ENCODE assay signal across 1 cellular context in the genomic region with DNA sequence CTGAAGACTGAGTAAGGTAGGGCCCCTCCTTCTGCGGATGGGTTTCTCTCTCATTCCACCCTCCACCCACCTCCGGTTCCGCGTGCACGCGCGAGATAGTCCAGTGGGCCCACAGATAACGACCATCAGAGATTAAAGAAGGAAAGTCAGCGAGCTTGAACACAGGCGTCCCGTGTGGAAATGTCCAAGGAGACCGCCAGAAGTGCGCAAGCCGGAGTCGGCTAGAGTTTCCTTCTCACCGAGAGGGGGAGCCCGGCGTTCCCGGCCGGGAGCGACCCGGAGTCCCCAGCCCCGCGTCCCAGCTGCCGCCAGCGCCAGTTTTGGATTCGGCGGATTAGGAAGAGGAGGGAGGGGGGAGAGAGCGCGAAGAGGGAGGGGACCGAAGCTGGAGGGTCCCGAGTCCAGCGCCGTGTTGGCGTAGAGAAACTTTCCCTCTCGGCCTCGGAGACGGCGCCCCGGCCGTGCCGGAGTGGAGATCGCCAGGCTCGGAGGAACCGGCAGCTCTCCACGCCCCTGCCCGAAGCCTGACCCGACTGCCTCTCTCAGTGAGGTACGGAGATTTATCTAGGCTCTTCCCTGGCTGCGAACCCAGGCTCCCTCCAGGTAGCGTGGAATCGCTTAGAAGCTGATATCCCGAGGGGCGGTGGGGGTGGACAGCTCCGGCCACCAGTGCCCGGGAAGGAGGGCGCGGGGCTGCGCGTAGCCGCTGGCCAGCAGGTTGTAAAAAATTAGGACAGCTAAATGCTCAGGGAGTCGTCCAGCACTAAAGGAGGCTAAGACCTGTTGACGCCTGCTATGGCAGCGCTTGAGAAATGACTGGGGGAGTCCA.
TF ChIP-seq lines count a peak whose summit lies in the region.

A gene with protein sequence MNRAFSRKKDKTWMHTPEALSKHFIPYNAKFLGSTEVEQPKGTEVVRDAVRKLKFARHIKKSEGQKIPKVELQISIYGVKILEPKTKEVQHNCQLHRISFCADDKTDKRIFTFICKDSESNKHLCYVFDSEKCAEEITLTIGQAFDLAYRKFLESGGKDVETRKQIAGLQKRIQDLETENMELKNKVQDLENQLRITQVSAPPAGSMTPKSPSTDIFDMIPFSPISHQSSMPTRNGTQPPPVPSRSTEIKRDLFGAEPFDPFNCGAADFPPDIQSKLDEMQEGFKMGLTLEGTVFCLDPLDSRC (plus strand): TSS at position 258 of the 829 bp plus-strand sequence. CDS start 185,829 bp downstream, outside the sequence.

TF ChIP-seq in HepG2, 621 proteins besides CTCF, POLR2A, EP300 and RAD21 (continued from another document and continues in another):
- TF ChIP-seq, protein P1, sequence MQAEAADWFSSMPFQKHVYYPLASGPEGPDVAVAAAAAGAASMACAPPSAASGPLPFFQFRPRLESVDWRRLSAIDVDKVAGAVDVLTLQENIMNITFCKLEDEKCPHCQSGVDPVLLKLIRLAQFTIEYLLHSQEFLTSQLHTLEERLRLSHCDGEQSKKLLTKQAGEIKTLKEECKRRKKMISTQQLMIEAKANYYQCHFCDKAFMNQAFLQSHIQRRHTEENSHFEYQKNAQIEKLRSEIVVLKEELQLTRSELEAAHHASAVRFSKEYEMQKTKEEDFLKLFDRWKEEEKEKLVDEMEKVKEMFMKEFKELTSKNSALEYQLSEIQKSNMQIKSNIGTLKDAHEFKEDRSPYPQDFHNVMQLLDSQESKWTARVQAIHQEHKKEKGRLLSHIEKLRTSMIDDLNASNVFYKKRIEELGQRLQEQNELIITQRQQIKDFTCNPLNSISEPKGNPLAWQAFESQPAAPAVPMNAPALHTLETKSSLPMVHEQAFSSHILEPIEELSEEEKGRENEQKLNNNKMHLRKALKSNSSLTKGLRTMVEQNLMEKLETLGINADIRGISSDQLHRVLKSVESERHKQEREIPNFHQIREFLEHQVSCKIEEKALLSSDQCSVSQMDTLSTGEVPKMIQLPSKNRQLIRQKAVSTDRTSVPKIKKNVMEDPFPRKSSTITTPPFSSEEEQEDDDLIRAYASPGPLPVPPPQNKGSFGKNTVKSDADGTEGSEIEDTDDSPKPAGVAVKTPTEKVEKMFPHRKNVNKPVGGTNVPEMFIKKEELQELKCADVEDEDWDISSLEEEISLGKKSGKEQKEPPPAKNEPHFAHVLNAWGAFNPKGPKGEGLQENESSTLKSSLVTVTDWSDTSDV (CRISPR knock-in tag; IDR thresholded peaks at IDR 0.05) = no peak
- TF ChIP-seq, protein P2, sequence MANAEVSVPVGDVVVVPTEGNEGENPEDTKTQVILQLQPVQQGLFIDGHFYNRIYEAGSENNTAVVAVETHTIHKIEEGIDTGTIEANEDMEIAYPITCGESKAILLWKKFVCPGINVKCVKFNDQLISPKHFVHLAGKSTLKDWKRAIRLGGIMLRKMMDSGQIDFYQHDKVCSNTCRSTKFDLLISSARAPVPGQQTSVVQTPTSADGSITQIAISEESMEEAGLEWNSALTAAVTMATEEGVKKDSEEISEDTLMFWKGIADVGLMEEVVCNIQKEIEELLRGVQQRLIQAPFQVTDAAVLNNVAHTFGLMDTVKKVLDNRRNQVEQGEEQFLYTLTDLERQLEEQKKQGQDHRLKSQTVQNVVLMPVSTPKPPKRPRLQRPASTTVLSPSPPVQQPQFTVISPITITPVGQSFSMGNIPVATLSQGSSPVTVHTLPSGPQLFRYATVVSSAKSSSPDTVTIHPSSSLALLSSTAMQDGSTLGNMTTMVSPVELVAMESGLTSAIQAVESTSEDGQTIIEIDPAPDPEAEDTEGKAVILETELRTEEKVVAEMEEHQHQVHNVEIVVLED (CRISPR knock-in tag; IDR thresholded peaks at IDR 0.05; ENCODE audit: borderline replicate concordance) = no peak
- TF ChIP-seq YEATS4 (CRISPR knock-in tag; IDR thresholded peaks at IDR 0.05; ENCODE audit: borderline replicate concordance) (no peak), FOXA1 (IDR thresholded peaks at IDR 0.05) (no peak), FOXA1 (CRISPR knock-in tag; IDR thresholded peaks at IDR 0.05) (no peak), ZNF598 (CRISPR knock-in tag; IDR thresholded peaks at IDR 0.05; ENCODE audit: borderline replicate concordance) (peak; percentile 67; the same call in 1 of the 2 replicates), SYNCRIP (IDR thresholded peaks at IDR 0.05; ENCODE audit: insufficient read depth, low read depth, low read length) (no peak), ZNF816 (CRISPR knock-in tag; IDR thresholded peaks at IDR 0.05; ENCODE audit: borderline replicate concordance) (no peak), PHB2 (IDR thresholded peaks at IDR 0.05; ENCODE audit: partially characterized antibody) (no peak), FOXM1 (CRISPR knock-in tag; IDR thresholded peaks at IDR 0.05) (no peak), ZNF235 (CRISPR knock-in tag; IDR thresholded peaks at IDR 0.05; ENCODE audit: borderline replicate concordance) (no peak), STAT5B (CRISPR knock-in tag; IDR thresholded peaks at IDR 0.05) (no peak), ZNF777 (CRISPR knock-in tag; IDR thresholded peaks at IDR 0.05) (no peak), ZFAT (CRISPR knock-in tag; conservative IDR thresholded peaks at IDR 0.05) (no peak), REXO4 (CRISPR knock-in tag; IDR thresholded peaks at IDR 0.05; ENCODE audit: borderline replicate concordance) (no peak), ZNF564 (CRISPR knock-in tag; IDR thresholded peaks at IDR 0.05) (no peak), TBP (CRISPR knock-in tag; IDR thresholded peaks at IDR 0.05) (no peak), MXD4 (CRISPR knock-in tag; IDR thresholded peaks at IDR 0.05) (no peak), ZSCAN22 (CRISPR knock-in tag; IDR thresholded peaks at IDR 0.05) (no peak), RBAK (CRISPR knock-in tag; IDR thresholded peaks at IDR 0.05) (no peak), CREM (IDR thresholded peaks at IDR 0.05) (no peak), CREM (CRISPR knock-in tag; IDR thresholded peaks at IDR 0.05) (no peak), ZNF430 (CRISPR knock-in tag; IDR thresholded peaks at IDR 0.05) (no peak), ZNF24 (IDR thresholded peaks at IDR 0.05) (no peak), ATF7 (IDR thresholded peaks at IDR 0.05) (no peak), ATF7 (CRISPR knock-in tag; IDR thresholded peaks at IDR 0.05) (no peak), JDP2 (CRISPR knock-in tag; IDR thresholded peaks at IDR 0.05; ENCODE audit: borderline replicate concordance) (no peak)
- TF ChIP-seq, protein P3, sequence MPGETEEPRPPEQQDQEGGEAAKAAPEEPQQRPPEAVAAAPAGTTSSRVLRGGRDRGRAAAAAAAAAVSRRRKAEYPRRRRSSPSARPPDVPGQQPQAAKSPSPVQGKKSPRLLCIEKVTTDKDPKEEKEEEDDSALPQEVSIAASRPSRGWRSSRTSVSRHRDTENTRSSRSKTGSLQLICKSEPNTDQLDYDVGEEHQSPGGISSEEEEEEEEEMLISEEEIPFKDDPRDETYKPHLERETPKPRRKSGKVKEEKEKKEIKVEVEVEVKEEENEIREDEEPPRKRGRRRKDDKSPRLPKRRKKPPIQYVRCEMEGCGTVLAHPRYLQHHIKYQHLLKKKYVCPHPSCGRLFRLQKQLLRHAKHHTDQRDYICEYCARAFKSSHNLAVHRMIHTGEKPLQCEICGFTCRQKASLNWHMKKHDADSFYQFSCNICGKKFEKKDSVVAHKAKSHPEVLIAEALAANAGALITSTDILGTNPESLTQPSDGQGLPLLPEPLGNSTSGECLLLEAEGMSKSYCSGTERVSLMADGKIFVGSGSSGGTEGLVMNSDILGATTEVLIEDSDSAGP (CRISPR knock-in tag; IDR thresholded peaks at IDR 0.05; ENCODE audit: borderline replicate concordance) = peak; percentile 77
- TF ChIP-seq, protein P4, sequence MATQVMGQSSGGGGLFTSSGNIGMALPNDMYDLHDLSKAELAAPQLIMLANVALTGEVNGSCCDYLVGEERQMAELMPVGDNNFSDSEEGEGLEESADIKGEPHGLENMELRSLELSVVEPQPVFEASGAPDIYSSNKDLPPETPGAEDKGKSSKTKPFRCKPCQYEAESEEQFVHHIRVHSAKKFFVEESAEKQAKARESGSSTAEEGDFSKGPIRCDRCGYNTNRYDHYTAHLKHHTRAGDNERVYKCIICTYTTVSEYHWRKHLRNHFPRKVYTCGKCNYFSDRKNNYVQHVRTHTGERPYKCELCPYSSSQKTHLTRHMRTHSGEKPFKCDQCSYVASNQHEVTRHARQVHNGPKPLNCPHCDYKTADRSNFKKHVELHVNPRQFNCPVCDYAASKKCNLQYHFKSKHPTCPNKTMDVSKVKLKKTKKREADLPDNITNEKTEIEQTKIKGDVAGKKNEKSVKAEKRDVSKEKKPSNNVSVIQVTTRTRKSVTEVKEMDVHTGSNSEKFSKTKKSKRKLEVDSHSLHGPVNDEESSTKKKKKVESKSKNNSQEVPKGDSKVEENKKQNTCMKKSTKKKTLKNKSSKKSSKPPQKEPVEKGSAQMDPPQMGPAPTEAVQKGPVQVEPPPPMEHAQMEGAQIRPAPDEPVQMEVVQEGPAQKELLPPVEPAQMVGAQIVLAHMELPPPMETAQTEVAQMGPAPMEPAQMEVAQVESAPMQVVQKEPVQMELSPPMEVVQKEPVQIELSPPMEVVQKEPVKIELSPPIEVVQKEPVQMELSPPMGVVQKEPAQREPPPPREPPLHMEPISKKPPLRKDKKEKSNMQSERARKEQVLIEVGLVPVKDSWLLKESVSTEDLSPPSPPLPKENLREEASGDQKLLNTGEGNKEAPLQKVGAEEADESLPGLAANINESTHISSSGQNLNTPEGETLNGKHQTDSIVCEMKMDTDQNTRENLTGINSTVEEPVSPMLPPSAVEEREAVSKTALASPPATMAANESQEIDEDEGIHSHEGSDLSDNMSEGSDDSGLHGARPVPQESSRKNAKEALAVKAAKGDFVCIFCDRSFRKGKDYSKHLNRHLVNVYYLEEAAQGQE (IDR thresholded peaks at IDR 0.05; ENCODE audit: borderline replicate concordance in 1 of 2, low read depth in 1 of 2, low read length in 2 of 2) = no peak
- TF ChIP-seq, protein P5, sequence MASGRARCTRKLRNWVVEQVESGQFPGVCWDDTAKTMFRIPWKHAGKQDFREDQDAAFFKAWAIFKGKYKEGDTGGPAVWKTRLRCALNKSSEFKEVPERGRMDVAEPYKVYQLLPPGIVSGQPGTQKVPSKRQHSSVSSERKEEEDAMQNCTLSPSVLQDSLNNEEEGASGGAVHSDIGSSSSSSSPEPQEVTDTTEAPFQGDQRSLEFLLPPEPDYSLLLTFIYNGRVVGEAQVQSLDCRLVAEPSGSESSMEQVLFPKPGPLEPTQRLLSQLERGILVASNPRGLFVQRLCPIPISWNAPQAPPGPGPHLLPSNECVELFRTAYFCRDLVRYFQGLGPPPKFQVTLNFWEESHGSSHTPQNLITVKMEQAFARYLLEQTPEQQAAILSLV (CRISPR knock-in tag; IDR thresholded peaks at IDR 0.05; ENCODE audit: borderline replicate concordance) = no peak
- TF ChIP-seq, protein P6, sequence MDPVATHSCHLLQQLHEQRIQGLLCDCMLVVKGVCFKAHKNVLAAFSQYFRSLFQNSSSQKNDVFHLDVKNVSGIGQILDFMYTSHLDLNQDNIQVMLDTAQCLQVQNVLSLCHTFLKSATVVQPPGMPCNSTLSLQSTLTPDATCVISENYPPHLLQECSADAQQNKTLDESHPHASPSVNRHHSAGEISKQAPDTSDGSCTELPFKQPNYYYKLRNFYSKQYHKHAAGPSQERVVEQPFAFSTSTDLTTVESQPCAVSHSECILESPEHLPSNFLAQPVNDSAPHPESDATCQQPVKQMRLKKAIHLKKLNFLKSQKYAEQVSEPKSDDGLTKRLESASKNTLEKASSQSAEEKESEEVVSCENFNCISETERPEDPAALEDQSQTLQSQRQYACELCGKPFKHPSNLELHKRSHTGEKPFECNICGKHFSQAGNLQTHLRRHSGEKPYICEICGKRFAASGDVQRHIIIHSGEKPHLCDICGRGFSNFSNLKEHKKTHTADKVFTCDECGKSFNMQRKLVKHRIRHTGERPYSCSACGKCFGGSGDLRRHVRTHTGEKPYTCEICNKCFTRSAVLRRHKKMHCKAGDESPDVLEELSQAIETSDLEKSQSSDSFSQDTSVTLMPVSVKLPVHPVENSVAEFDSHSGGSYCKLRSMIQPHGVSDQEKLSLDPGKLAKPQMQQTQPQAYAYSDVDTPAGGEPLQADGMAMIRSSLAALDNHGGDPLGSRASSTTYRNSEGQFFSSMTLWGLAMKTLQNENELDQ (CRISPR knock-in tag; IDR thresholded peaks at IDR 0.05; ENCODE audit: borderline replicate concordance) = no peak
- TF ChIP-seq, protein P7, sequence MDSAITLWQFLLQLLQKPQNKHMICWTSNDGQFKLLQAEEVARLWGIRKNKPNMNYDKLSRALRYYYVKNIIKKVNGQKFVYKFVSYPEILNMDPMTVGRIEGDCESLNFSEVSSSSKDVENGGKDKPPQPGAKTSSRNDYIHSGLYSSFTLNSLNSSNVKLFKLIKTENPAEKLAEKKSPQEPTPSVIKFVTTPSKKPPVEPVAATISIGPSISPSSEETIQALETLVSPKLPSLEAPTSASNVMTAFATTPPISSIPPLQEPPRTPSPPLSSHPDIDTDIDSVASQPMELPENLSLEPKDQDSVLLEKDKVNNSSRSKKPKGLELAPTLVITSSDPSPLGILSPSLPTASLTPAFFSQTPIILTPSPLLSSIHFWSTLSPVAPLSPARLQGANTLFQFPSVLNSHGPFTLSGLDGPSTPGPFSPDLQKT (CRISPR knock-in tag; IDR thresholded peaks at IDR 0.05; ENCODE audit: borderline replicate concordance) = no peak
- TF ChIP-seq, protein P8, sequence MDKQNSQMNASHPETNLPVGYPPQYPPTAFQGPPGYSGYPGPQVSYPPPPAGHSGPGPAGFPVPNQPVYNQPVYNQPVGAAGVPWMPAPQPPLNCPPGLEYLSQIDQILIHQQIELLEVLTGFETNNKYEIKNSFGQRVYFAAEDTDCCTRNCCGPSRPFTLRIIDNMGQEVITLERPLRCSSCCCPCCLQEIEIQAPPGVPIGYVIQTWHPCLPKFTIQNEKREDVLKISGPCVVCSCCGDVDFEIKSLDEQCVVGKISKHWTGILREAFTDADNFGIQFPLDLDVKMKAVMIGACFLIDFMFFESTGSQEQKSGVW (CRISPR knock-in tag; IDR thresholded peaks at IDR 0.05; ENCODE audit: borderline replicate concordance) = no peak
- TF ChIP-seq, protein P9, sequence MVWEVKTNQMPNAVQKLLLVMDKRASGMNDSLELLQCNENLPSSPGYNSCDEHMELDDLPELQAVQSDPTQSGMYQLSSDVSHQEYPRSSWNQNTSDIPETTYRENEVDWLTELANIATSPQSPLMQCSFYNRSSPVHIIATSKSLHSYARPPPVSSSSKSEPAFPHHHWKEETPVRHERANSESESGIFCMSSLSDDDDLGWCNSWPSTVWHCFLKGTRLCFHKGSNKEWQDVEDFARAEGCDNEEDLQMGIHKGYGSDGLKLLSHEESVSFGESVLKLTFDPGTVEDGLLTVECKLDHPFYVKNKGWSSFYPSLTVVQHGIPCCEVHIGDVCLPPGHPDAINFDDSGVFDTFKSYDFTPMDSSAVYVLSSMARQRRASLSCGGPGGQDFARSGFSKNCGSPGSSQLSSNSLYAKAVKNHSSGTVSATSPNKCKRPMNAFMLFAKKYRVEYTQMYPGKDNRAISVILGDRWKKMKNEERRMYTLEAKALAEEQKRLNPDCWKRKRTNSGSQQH (CRISPR knock-in tag; IDR thresholded peaks at IDR 0.05; ENCODE audit: low read depth) = no peak
- TF ChIP-seq, protein P10, sequence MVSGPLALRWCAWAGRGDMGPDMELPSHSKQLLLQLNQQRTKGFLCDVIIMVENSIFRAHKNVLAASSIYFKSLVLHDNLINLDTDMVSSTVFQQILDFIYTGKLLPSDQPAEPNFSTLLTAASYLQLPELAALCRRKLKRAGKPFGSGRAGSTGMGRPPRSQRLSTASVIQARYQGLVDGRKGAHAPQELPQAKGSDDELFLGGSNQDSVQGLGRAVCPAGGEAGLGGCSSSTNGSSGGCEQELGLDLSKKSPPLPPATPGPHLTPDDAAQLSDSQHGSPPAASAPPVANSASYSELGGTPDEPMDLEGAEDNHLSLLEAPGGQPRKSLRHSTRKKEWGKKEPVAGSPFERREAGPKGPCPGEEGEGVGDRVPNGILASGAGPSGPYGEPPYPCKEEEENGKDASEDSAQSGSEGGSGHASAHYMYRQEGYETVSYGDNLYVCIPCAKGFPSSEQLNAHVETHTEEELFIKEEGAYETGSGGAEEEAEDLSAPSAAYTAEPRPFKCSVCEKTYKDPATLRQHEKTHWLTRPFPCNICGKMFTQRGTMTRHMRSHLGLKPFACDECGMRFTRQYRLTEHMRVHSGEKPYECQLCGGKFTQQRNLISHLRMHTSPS (CRISPR knock-in tag; IDR thresholded peaks at IDR 0.05; ENCODE audit: low read depth) = no peak
